ENCODE assay signal across 1 cellular context in genomic region chr19:38413416-38413815, GRCh38.
TF ChIP-seq lines count a peak whose summit lies in the region.

No MANE protein-coding gene starts in this region.

TF ChIP-seq in K562, 482 proteins besides CTCF, POLR2A, EP300 and RAD21:
- TF ChIP-seq NFXL1 (CRISPR knock-in tag; IDR thresholded peaks at IDR 0.05) (no peak), ZNF740 (CRISPR knock-in tag; IDR thresholded peaks at IDR 0.05) (peak; percentile 40; the same call in 1 of the 2 replicates), ZNF740 (tag; IDR thresholded peaks at IDR 0.05) (no peak), BCOR (IDR thresholded peaks at IDR 0.05) (peak; percentile 96), EWSR1 (IDR thresholded peaks at IDR 0.05; ENCODE audit: borderline replicate concordance, low read depth, partially characterized antibody) (no peak), ADNP (tag; IDR thresholded peaks at IDR 0.05) (peak; percentile 98), ELF4 (CRISPR knock-in tag; IDR thresholded peaks at IDR 0.05) (no peak), ZBED1 (IDR thresholded peaks at IDR 0.05) (no peak), HDAC6 (IDR thresholded peaks at IDR 0.05; ENCODE audit: low read depth, low read length) (no peak), CBX1 (IDR thresholded peaks at IDR 0.05; ENCODE audit: low read depth) (peak; percentile 86; the same call in 1 of the 2 replicates), NR1H2 (CRISPR knock-in tag; IDR thresholded peaks at IDR 0.05) (no peak), ZNF263 (CRISPR knock-in tag; IDR thresholded peaks at IDR 0.05; ENCODE audit: borderline replicate concordance) (0 out of 2 replicates have a peak, but pooled peaks have one; percentile 23), MEF2A (IDR thresholded peaks at IDR 0.05; ENCODE audit: control insufficient read depth, low read depth, low read length) (no peak), TARDBP (IDR thresholded peaks at IDR 0.05) (no peak), IRF9 (tag; IDR thresholded peaks at IDR 0.05) (no peak), POLR3A (IDR thresholded peaks at IDR 0.05; ENCODE audit: borderline replicate concordance, extremely low read depth, insufficient read depth, insufficient read length) (no peak), ESRRA (IDR thresholded peaks at IDR 0.05; ENCODE audit: borderline replicate concordance, low read depth) (peak; percentile 30; the same call in 1 of the 2 replicates), HDAC1 (IDR thresholded peaks at IDR 0.05) (no peak), MAZ (CRISPR knock-in tag; conservative IDR thresholded peaks at IDR 0.05 in 1 of 2, IDR thresholded peaks at IDR 0.05 in 1 of 2) (no peak), SMARCA5 (IDR thresholded peaks at IDR 0.05) (peak; percentile 88; the same call in 1 of the 2 replicates), NR0B1 (IDR thresholded peaks at IDR 0.05; ENCODE audit: partially characterized antibody) (no peak), E2F3 (CRISPR knock-in tag; IDR thresholded peaks at IDR 0.05) (no peak), BHLHE40 (IDR thresholded peaks at IDR 0.05; ENCODE audit: low read length) (no peak), ZNF133 (CRISPR knock-in tag; IDR thresholded peaks at IDR 0.05) (no peak), SIRT6 (IDR thresholded peaks at IDR 0.05; ENCODE audit: low read depth, low read length) (no peak), TEAD1 (CRISPR knock-in tag; IDR thresholded peaks at IDR 0.05) (no peak), KDM1A (IDR thresholded peaks at IDR 0.05) (peak; percentile 79 to 87), RCOR1 (IDR thresholded peaks at IDR 0.05; ENCODE audit: borderline replicate concordance in 1 of 2, low read depth in 2 of 2, low read length in 2 of 2) (peak in 1 of 2 experiments; percentile 85; a peak in 2 of 4 replicates), PTBP1 (IDR thresholded peaks at IDR 0.05; ENCODE audit: low read depth, low read length) (0 out of 2 replicates have a peak, but pooled peaks have one; percentile 56), HIVEP1 (CRISPR knock-in tag; IDR thresholded peaks at IDR 0.05) (no peak), MITF (IDR thresholded peaks at IDR 0.05) (no peak), ZNF12 (CRISPR knock-in tag; IDR thresholded peaks at IDR 0.05) (no peak), ZNF436 (CRISPR knock-in tag; IDR thresholded peaks at IDR 0.05) (no peak), ELK1 (CRISPR knock-in tag; IDR thresholded peaks at IDR 0.05) (no peak), RBM25 (IDR thresholded peaks at IDR 0.05; ENCODE audit: low read depth, low read length, severe bottlenecking) (peak; percentile 96), SRSF7 (optimal IDR thresholded peaks at IDR 0.05; ENCODE audit: low read depth, low read length) (no peak), HDAC2 (IDR thresholded peaks at IDR 0.05) (peak; percentile 71; the same call in 1 of the 2 replicates), BRF2 (IDR thresholded peaks at IDR 0.05; ENCODE audit: borderline replicate concordance, insufficient read depth, insufficient read length) (no peak), ZNF431 (CRISPR knock-in tag; IDR thresholded peaks at IDR 0.05) (no peak), MED1 (CRISPR knock-in tag; IDR thresholded peaks at IDR 0.05; ENCODE audit: borderline replicate concordance) (no peak), RFX7 (CRISPR knock-in tag; IDR thresholded peaks at IDR 0.05) (no peak), CHD4 (IDR thresholded peaks at IDR 0.05; ENCODE audit: insufficient read depth, insufficient replicate concordance, low read depth, low read length, poor library complexity, severe bottlenecking) (peak; percentile 92), ZNF121 (CRISPR knock-in tag; conservative IDR thresholded peaks at IDR 0.05) (no peak), U2AF1 (optimal IDR thresholded peaks at IDR 0.05; ENCODE audit: low read depth, low read length) (no peak), AFF4 (CRISPR knock-in tag; IDR thresholded peaks at IDR 0.05) (no peak), SP1 (CRISPR knock-in tag; IDR thresholded peaks at IDR 0.05) (no peak), KAT2B (IDR thresholded peaks at IDR 0.05; ENCODE audit: low read depth, low read length) (no peak)
